8 cellular contexts compared by ENCODE assay signal in the genomic region with DNA sequence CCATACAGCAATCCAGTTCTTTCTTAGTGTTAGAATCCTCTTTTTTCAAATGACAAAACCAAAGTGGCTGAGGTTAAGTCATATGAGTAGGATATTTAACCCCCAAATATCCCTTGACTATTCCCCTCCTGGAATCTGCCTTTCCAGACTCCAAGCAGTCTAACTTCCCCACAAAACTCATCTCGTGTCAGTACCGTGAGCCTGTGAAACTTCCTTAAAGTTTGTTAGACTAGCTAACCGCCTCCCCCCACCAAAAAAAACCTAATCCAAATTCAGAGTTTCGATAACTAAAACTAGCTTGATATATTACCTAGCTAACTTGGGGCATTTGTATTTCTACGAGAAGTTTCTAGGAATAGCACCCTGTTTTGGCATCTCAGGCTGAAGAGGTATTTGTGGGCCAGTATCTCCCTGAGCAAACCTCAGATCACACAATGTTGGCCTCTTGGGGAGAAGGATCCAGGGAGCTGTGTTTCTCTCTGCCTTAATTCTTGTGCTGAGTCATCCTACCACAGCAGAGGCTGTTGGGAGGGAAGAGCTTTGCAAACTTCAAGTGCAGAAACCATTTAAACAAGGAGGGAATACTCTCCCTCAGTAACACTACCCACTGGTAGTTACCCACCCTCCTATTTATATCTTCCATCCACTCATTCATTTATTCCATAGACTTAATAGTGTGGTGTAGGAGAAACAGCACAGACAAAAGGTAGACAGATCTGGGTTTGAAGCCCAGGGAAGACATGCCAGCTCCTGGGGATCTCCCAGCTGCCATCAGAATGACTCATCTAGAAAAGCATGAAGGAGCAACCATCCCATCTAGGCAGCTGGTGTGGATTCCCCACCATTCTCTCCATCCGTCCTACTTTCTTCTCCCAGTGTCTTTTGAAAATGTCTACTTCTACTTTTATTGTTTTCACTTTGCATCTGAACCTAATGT. TPM values are rescaled to one million over a fixed set of nuclear protein-coding genes. Genes with fewer than 3 reads are reported as not detected.
A peak's percentile ranks its signal among the peaks of the same experiment; 100 is the strongest.
DNase-seq lines count a peak whose midpoint lies in the region; ATAC-seq lines count a peak whose summit lies in the region.

No MANE protein-coding gene starts in this region.

- ATAC-seq in GM19395 (IDR thresholded peaks at IDR 0.05; ENCODE audit: unreplicated experiment) (peak; percentile 61), HG03354 (IDR thresholded peaks at IDR 0.05; ENCODE audit: poor library complexity, severe bottlenecking, unreplicated experiment) (peak; percentile 63)

- DNase-seq in AML-193 (lab: John Stamatoyannopoulos, UW): peak; percentile 12 to 26
- DNase-seq in amniotic stem cell (lab: John Stamatoyannopoulos, UW): peak; percentile 24
- DNase-seq in myocyte (ENCODE audit: low read depth): peak; percentile 94
- no peak for DNase-seq in superior temporal gyrus (ENCODE audit: extremely low spot score)
- no peak for DNase-seq in NCI-H2081 treated with DMSO at 0.1 percent for 48 hours (lab: John Stamatoyannopoulos, UW)
- no peak for DNase-seq in KBM-7

- in situ Hi-C loops in KBM-7 (cut with MboI; ENCODE audit: low pct_unique_long_range_greater_than_20kb, low sequenced_read_pairs): no loop called here

RNA-seq across cellular contexts. Expression of gene TXK, which starts 39.3 kb away (rescaled TPM):
- total RNA-seq in myocyte: 1.1 and 2.7 TPM in 2 replicates
- 0.81 TPM for polyA plus RNA-seq in myocyte (2012)

Comparison
In these comparisons a context has a peak if more than half of its experiments do, and no peak if none do; other contexts are left out.
1. DNase-seq: peak in AML-193 (2 of 2), amniotic stem cell (single experiment) and myocyte (single experiment); none in superior temporal gyrus (single experiment), NCI-H2081 treated with DMSO at 0.1 percent for 48 hours (single experiment) and KBM-7 (single experiment).